Comparison of ENCODE assay signal across 22 cellular contexts in genomic region chr6:137761487-137761886, GRCh38.
"Had no signal": no experiment of that assay in that cellular context is flagged by ENCODE, and none has a peak within 500 bp of the region (broad histone marks: within the 10 kb centered on the region; RNA-seq: fewer than 3 reads in every experiment).

No MANE protein-coding gene starts in this region.

- H3K27me3 ChIP-seq: foreskin keratinocyte, pancreas, tibial artery, upper lobe of right lung, vagina had no signal

- H3K27me3 Mint-ChIP-seq: memory B cell; progenitor cell of endocrine pancreas; stimulated activated naive CD8-positive, alpha-beta T cell treated with anti-CD3 and anti-CD28 coated beads, Interleukin-15, Interleukin-2, amounts not matched to agents 100 ng/mL and 50 ng/mL, for 24 hours had no signal

- H3K36me3 ChIP-seq: left ventricle myocardium inferior, lower lobe of right lung, pancreas, tibial artery, upper lobe of right lung, vagina had no signal

- H3K9me3 Mint-ChIP-seq: dendritic cell treated with granulocyte-macrophage colony-stimulating factor and Interleukin-4, amounts not matched to agents 40 ng/mL and 50 ng/mL, for 4 days; memory B cell; nephron; stimulated activated naive CD8-positive, alpha-beta T cell treated with anti-CD3 and anti-CD28 coated beads, Interleukin-15, Interleukin-2, amounts not matched to agents 100 ng/mL and 50 ng/mL, for 24 hours had no signal

- H3K9me3 ChIP-seq: left ventricle myocardium inferior, lower lobe of right lung, pancreas, tibial artery, upper lobe of right lung, vagina had no signal

- H3K4me1 Mint-ChIP-seq: mesothelial cell of epicardium, nephron had no signal

- H3K27ac ChIP-seq: left ventricle myocardium inferior, lower lobe of right lung, pancreas, tibial artery, upper lobe of right lung, vagina had no signal

- DNase-seq: erythroblast; foreskin keratinocyte; kidney; left cardiac atrium; left ventricle myocardium inferior; lower lobe of right lung; occipital lobe; pancreas; right cardiac atrium; small intestine; stimulated activated CD4-positive, alpha-beta T cell treated with anti-CD3 and anti-CD28 coated beads, Interleukin-12 subunit alpha, Interleukin-12 subunit beta, amount 100 ng/mL, for 4 hours; stimulated activated CD4-positive, alpha-beta T cell treated with anti-CD3 and anti-CD28 coated beads, Interleukin-2, amount 100 ng/mL, for 48 hours; tibial artery; upper lobe of right lung had no signal

- H3K4me3 ChIP-seq: left ventricle myocardium inferior, lower lobe of right lung, pancreas, tibial artery, upper lobe of right lung, vagina had no signal

- H3K4me1 ChIP-seq: left ventricle myocardium inferior, lower lobe of right lung, pancreas, tibial artery, upper lobe of right lung, vagina had no signal

- FAIRE-seq: endothelial cell of umbilical vein, kidney, pancreas, small intestine had no signal

- H3K36me3 Mint-ChIP-seq: memory B cell, mesothelial cell of epicardium had no signal

- ATAC-seq: foreskin keratinocyte, left cardiac atrium, lower lobe of right lung, right cardiac atrium, upper lobe of right lung had no signal

- H3K27ac Mint-ChIP-seq: dendritic cell treated with granulocyte-macrophage colony-stimulating factor and Interleukin-4, amounts not matched to agents 40 ng/mL and 50 ng/mL, for 4 days; memory B cell; mesothelial cell of epicardium; nephron; progenitor cell of endocrine pancreas; stimulated activated naive CD8-positive, alpha-beta T cell treated with anti-CD3 and anti-CD28 coated beads, Interleukin-15, Interleukin-2, amounts not matched to agents 100 ng/mL and 50 ng/mL, for 24 hours had no signal

- H3K4me3 Mint-ChIP-seq: dendritic cell treated with granulocyte-macrophage colony-stimulating factor and Interleukin-4, amounts not matched to agents 40 ng/mL and 50 ng/mL, for 4 days; memory B cell; mesothelial cell of epicardium; nephron; stimulated activated naive CD8-positive, alpha-beta T cell treated with anti-CD3 and anti-CD28 coated beads, Interleukin-15, Interleukin-2, amounts not matched to agents 100 ng/mL and 50 ng/mL, for 24 hours had no signal
